Comparison of ENCODE assay signal across 22 cellular contexts in the genomic region with DNA sequence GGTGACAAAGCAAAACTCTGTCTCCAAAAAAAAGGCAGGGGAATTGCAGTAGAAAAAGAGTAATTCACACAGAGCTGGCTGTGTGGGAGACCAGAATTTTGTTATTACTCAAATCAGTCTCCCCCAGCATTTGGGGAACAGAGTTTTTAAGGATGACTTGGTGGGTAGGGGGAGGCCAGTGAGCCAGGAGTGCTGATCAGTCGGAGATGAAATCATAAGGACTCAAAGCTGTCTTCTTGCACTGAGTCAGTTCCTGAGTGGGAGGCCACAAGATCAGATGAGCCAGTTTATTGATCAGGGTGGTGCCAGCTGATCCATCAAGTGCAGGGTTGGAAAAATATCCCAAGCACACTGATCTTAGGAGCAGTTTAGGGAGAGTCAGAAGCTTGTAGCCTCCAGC. TPM values are rescaled to one million over a fixed set of nuclear protein-coding genes. Genes with fewer than 3 reads are reported as not detected.
A peak's percentile ranks its signal among the peaks of the same experiment; 100 is the strongest.
DNase-seq lines count a peak whose midpoint lies in the region; ATAC-seq, FAIRE-seq and TF ChIP-seq lines count a peak whose summit lies in the region.
"Had no signal": no experiment of that assay in that cellular context is flagged by ENCODE, and none has a peak within 500 bp of the region (broad histone marks: within the 10 kb centered on the region; RNA-seq: fewer than 3 reads in every experiment).

No MANE protein-coding gene starts in this region.

- DNase-seq in stimulated activated CD4-positive, alpha-beta T cell treated with anti-CD3 and anti-CD28 coated beads, Interleukin-1b, Interleukin-23, amount 100 ng/mL, for 48 hours: peak; percentile 29
- DNase-seq in stimulated activated CD4-positive, alpha-beta T cell treated with anti-CD3 and anti-CD28 coated beads, Interleukin-4, amount 100 ng/mL, for 1 hour: no peak
- DNase-seq in SK-N-MC (ENCODE audit: low read depth, low spot score): no peak
- DNase-seq in bronchial epithelial cell (ENCODE audit: low read depth): no peak
- no peak for DNase-seq in right cardiac atrium
- no peak for DNase-seq in NCI-H1048 (lab: John Stamatoyannopoulos, UW)
- DNase-seq: CD4-positive, alpha-beta T cell; DMS153; GF-D8; GOT3; KG1; MV-4-11; NCI-H1436; NCI-H2029; NCI-H345; NCI-H524 treated with DMSO at 0.1 percent for 48 hours; Peyer's patch had no signal

- ATAC-seq in GM19455 (IDR thresholded peaks at IDR 0.05; ENCODE audit: unreplicated experiment): no peak
- no peak for ATAC-seq in right cardiac atrium
- ATAC-seq: A549, HCT116 had no signal

- H3K36me3 ChIP-seq in SK-N-MC (ENCODE audit: insufficient read depth, low read length): no peaks in the 10 kb centered on the region
- H3K36me3 ChIP-seq in bronchial epithelial cell (ENCODE audit: control insufficient read depth, insufficient read depth, low read length): no peaks in the 10 kb centered on the region
- H3K36me3 ChIP-seq: Peyer's patch had no signal

- H3K9ac ChIP-seq in SK-N-MC (ENCODE audit: insufficient read length): no peak overlapping the region

- no peaks in the 10 kb centered on the region for H3K4me1 ChIP-seq in right cardiac atrium (ENCODE audit: control insufficient read depth, insufficient read depth, low read length)
- H3K4me1 ChIP-seq: A549, Peyer's patch had no signal

- H3K9me3 ChIP-seq in SK-N-MC (ENCODE audit: low read depth, low read length) (no peaks in the 10 kb centered on the region), right cardiac atrium (ENCODE audit: control insufficient read depth, low read length) (no peaks in the 10 kb centered on the region)
- H3K9me3 ChIP-seq: A549, Peyer's patch had no signal

- no peak for TF ChIP-seq CTCF in bronchial epithelial cell (IDR thresholded peaks at IDR 0.05; ENCODE audit: insufficient read depth, low read length, severe bottlenecking)

- H3K27ac ChIP-seq in SK-N-MC: peak overlapping the region; percentile 72; the same call in 1 of the 2 replicates
- no peak overlapping the region for H3K27ac ChIP-seq in right cardiac atrium (ENCODE audit: low read length)
- H3K27ac ChIP-seq: A549, Peyer's patch had no signal

- H3K27me3 ChIP-seq in bronchial epithelial cell (ENCODE audit: control insufficient read depth, insufficient read depth, low read length) (no peaks in the 10 kb centered on the region), right cardiac atrium (ENCODE audit: control insufficient read depth, insufficient read depth) (no peaks in the 10 kb centered on the region)
- H3K27me3 ChIP-seq: Peyer's patch had no signal

- whole genome bisulfite sequencing in right cardiac atrium: 72% methylated on average over 1 of the region's 1 CpG

- H3K4me3 ChIP-seq in SK-N-MC (no peak overlapping the region), bronchial epithelial cell (ENCODE audit: low read depth, low read length) (no peak overlapping the region), right cardiac atrium (ENCODE audit: low read length) (no peak overlapping the region)
- H3K4me3 ChIP-seq: A549, Peyer's patch had no signal

- intact Hi-C loops in right cardiac atrium (cut with DNase I): no loop called here

- FAIRE-seq in bronchial epithelial cell (lab: Jason Lieb, UNC): peak; percentile 13
- FAIRE-seq: A549, GM19239 had no signal

RNA-seq across cellular contexts. Expression of gene EDARADD, which starts 23.7 kb away (rescaled TPM):
- total RNA-seq in bronchial epithelial cell (2.6 and 3.5 TPM in 2 replicates), right cardiac atrium (under 1 TPM; 0.18 to 0.40 (median 0.31) TPM)
- 0.11 TPM for polyA plus RNA-seq in right cardiac atrium
- total RNA-seq: Peyer's patch had no signal
- polyA plus RNA-seq: BJ had no signal
